ENCODE assay signal across 1 cellular context in the genomic region with DNA sequence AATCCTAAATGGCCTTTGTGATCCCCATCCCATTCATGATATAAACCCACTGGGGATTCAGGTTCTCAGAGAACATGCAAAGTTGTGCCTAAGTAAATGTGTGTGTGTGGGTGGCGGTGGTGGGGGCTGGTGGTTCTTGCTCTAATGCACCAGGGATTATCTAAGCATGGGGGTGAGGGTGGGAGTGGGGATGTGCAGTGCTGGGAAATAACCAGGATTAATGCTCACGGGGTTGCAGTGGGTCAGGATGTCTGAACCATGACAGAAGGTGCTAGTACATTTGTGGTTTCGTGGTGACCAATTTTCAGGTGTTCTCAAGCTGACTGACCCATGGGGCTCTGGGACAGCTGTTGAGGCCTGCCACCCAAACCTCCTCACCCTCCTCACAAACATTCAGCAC.
TF ChIP-seq lines count a peak whose summit lies in the region.

No MANE protein-coding gene starts in this region.

TF ChIP-seq in IMR-90, 13 proteins besides CTCF, POLR2A, EP300 and RAD21 (continued from another document):
- TF ChIP-seq FOS (IDR thresholded peaks at IDR 0.05; ENCODE audit: low read depth, low read length) (no peak), MXI1 (IDR thresholded peaks at IDR 0.05; ENCODE audit: borderline replicate concordance, low read depth, low read length) (no peak), CHD1 (IDR thresholded peaks at IDR 0.05; ENCODE audit: low read depth, low read length) (no peak), RFX5 (IDR thresholded peaks at IDR 0.05; ENCODE audit: low read depth, low read length) (no peak)
- TF ChIP-seq, protein P1, sequence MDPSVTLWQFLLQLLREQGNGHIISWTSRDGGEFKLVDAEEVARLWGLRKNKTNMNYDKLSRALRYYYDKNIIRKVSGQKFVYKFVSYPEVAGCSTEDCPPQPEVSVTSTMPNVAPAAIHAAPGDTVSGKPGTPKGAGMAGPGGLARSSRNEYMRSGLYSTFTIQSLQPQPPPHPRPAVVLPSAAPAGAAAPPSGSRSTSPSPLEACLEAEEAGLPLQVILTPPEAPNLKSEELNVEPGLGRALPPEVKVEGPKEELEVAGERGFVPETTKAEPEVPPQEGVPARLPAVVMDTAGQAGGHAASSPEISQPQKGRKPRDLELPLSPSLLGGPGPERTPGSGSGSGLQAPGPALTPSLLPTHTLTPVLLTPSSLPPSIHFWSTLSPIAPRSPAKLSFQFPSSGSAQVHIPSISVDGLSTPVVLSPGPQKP (IDR thresholded peaks at IDR 0.05; ENCODE audit: borderline replicate concordance, low read depth, low read length), result no peak
